25 cellular contexts compared by ENCODE assay signal in the genomic region with DNA sequence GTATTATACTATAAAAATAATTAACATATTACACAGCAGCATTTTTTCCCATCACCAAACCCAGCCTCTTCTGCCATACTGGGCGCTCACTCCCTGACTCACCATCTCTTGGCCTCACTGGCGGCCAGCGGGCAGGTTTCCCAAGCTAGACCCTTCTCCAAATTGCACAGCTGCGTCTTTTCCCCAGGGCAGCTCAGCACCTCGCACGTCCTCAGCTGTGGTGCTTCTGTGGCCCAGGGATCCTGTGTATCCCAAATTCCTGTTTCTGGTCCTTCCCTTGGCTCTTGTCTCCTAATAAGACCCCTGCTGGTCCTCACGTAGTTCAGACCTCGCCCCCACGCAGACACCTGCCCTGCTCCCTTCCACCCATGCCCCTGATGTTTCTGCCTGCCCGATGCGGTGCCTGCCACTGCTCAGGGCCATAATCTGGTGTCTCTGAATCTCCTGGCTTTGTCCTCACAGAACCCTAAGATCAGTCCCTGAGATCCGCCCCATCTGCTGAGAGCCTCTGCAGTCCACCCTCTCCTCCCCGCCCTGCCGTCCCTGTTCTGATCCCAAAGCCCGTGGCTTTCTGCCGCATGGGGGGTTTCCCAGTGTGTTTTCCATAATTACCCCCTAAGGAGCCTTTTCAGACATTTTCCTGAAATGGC.
DNase-seq lines count a peak whose midpoint lies in the region; ATAC-seq and TF ChIP-seq lines count a peak whose summit lies in the region.
"Had no signal": no experiment of that assay in that cellular context is flagged by ENCODE, and none has a peak within 500 bp of the region (broad histone marks: within the 10 kb centered on the region; RNA-seq: fewer than 3 reads in every experiment).

No MANE protein-coding gene starts in this region.

- no peaks in the 10 kb centered on the region for H3K36me3 Mint-ChIP-seq in neural crest cell (ENCODE audit: low read depth)
- no peaks in the 10 kb centered on the region for H3K36me3 Mint-ChIP-seq in natural killer cell
- H3K36me3 Mint-ChIP-seq: CD8-positive, alpha-beta memory T cell had no signal

- H3K36me3 ChIP-seq in upper lobe of right lung = no peaks in the 10 kb centered on the region

- no peak overlapping the region for H3K27ac ChIP-seq in upper lobe of right lung
- H3K27ac ChIP-seq: 22Rv1, C4-2B, RWPE1 had no signal

- peak; percentile 22 for ATAC-seq in Right ventricle myocardium superior (ENCODE audit: poor library complexity)
- ATAC-seq in upper lobe of right lung = no peak
- no peak for ATAC-seq in natural killer cell

- intact Hi-C loops in Right ventricle myocardium superior (cut with DNase I) (no loop called here), upper lobe of right lung (cut with DNase I) (no loop called here), natural killer cell (cut with micrococcal nuclease) (no loop called here)

- H3K9me3 Mint-ChIP-seq in neural crest cell (no peaks in the 10 kb centered on the region), natural killer cell (no peaks in the 10 kb centered on the region)

- no peaks in the 10 kb centered on the region for H3K4me1 ChIP-seq in upper lobe of right lung

- no peak for TF ChIP-seq CTCF in neural crest cell (conservative IDR thresholded peaks at IDR 0.05)
- no peak for TF ChIP-seq CTCF in upper lobe of right lung (IDR thresholded peaks at IDR 0.05)
- no peak for TF ChIP-seq CTCF in natural killer cell (IDR thresholded peaks at IDR 0.05)

- DNase-seq in activated effector memory CD4-positive, alpha-beta T cell treated with anti-CD3 and anti-CD28 coated beads, Interleukin-2, amount 50 U/mL, for 16 hours = peak; percentile 50
- DNase-seq in activated effector memory CD4-positive, alpha-beta T cell treated with Interleukin-2 at 50 U/mL for 16 hours = no peak
- no peak for DNase-seq in Right ventricle myocardium superior
- no peak for DNase-seq in neural crest cell (ENCODE audit: low read depth, low spot score)
- DNase-seq in upper lobe of right lung = peak; percentile 40
- no peak for DNase-seq in HCEC 1CT
- DNase-seq in NCI-H1105 (lab: John Stamatoyannopoulos, UW) = no peak
- no peak for DNase-seq in natural killer cell
- DNase-seq: CD8-positive, alpha-beta memory T cell; DMS 273 treated with DMSO at 0.1 percent for 48 hours; DMS79 treated with DMSO at 0.1 percent for 48 hours; GF-D8; IMR-90; KG1; MM.1S; NCI-H1417 treated with DMSO at 0.1 percent for 48 hours; NCI-H1694 treated with DMSO at 0.1 percent for 48 hours; NCI-H2081; NCI-H226; NCI-H510A; NCI-H69 had no signal

- H3K27me3 Mint-ChIP-seq in neural crest cell (ENCODE audit: low read depth) (no peaks in the 10 kb centered on the region), natural killer cell (ENCODE audit: low read depth in 2 of 2) (no peaks in the 10 kb centered on the region)
- H3K27me3 Mint-ChIP-seq: B cell; CD8-positive, alpha-beta memory T cell had no signal

- H3K4me3 Mint-ChIP-seq in neural crest cell (no peak overlapping the region), natural killer cell (no peak overlapping the region)
- H3K4me3 Mint-ChIP-seq: B cell; CD8-positive, alpha-beta memory T cell had no signal

- no peak overlapping the region for H3K4me3 ChIP-seq in upper lobe of right lung

- H3K4me1 Mint-ChIP-seq in neural crest cell (peaks cover 3% of the 10 kb centered on the region), natural killer cell (no peaks in the 10 kb centered on the region)
- H3K4me1 Mint-ChIP-seq: B cell; CD8-positive, alpha-beta memory T cell had no signal

- H3K9me3 ChIP-seq in upper lobe of right lung = no peaks in the 10 kb centered on the region

- peak overlapping the region; percentile 89 for H3K27ac Mint-ChIP-seq in neural crest cell (ENCODE audit: unreplicated experiment)
- no peak overlapping the region for H3K27ac Mint-ChIP-seq in natural killer cell
- H3K27ac Mint-ChIP-seq: B cell; CD8-positive, alpha-beta memory T cell had no signal

- no peaks in the 10 kb centered on the region for H3K27me3 ChIP-seq in upper lobe of right lung

Comparison
In these comparisons a context has a peak if more than half of its experiments do, and no peak if none do; other contexts are left out.
1. DNase-seq: peak in activated effector memory CD4-positive, alpha-beta T cell treated with anti-CD3 and anti-CD28 coated beads, Interleukin-2, amount 50 U/mL, for 16 hours (single experiment) and upper lobe of right lung (single experiment); none in activated effector memory CD4-positive, alpha-beta T cell treated with Interleukin-2 at 50 U/mL for 16 hours (single experiment), Right ventricle myocardium superior (single experiment), neural crest cell (single experiment), HCEC 1CT (single experiment), NCI-H1105 (single experiment) and natural killer cell (single experiment).